ENCODE assay signal across 8 cellular contexts in genomic region chr20:32535316-32535952, GRCh38. TPM values are rescaled to one million over a fixed set of nuclear protein-coding genes. Genes with fewer than 3 reads are reported as not detected.
DNase-seq lines count a peak whose midpoint lies in the region; ATAC-seq and TF ChIP-seq lines count a peak whose summit lies in the region.

No MANE protein-coding gene starts in this region.

- peak overlapping the region; percentile 79 for H3K27ac Mint-ChIP-seq in activated T-helper 2 cell treated with anti-CD3 and anti-CD28 coated beads, Interferon-gamma antibody, Interleukin-2, Interleukin-4, amounts not matched to agents 10 μg/mL and 5 μg/mL and 100 μg/mL, durations not matched to agents 14 hours and 24 hours and 36 hours
- H3K27ac Mint-ChIP-seq in HFFc6: no peak overlapping the region

- no peaks in the 10 kb centered on the region for H3K27me3 Mint-ChIP-seq in activated T-helper 2 cell treated with anti-CD3 and anti-CD28 coated beads, Interferon-gamma antibody, Interleukin-2, Interleukin-4, amounts not matched to agents 10 μg/mL and 5 μg/mL and 100 μg/mL, durations not matched to agents 14 hours and 24 hours and 36 hours (ENCODE audit: low read depth)
- peaks cover 22% of the 10 kb centered on the region for H3K27me3 Mint-ChIP-seq in HFFc6 (ENCODE audit: insufficient read depth)

- H3K4me3 ChIP-seq in GM12865 (ENCODE audit: low read depth, low read length) (peak overlapping the region; percentile 51), neuron (ENCODE audit: low read length) (peak overlapping the region; percentile 39)

- peak overlapping the region; percentile 66 for H3K4me3 Mint-ChIP-seq in activated T-helper 2 cell treated with anti-CD3 and anti-CD28 coated beads, Interferon-gamma antibody, Interleukin-2, Interleukin-4, amounts not matched to agents 10 μg/mL and 5 μg/mL and 100 μg/mL, durations not matched to agents 14 hours and 24 hours and 36 hours (ENCODE audit: low read depth)
- no peak overlapping the region for H3K4me3 Mint-ChIP-seq in HFFc6

- H2AFZ ChIP-seq in neuron (ENCODE audit: low read depth, low read length): no peak overlapping the region

- H3K27me3 ChIP-seq in neuron (ENCODE audit: insufficient read depth, low read length): peaks cover 18% of the 10 kb centered on the region

- no peaks in the 10 kb centered on the region for H3K36me3 ChIP-seq in neuron (ENCODE audit: insufficient read depth, low read length)

- H3K4me1 ChIP-seq in neuron (ENCODE audit: insufficient read depth, low read length): peaks cover 27% of the 10 kb centered on the region

- H3K9me3 Mint-ChIP-seq in activated T-helper 2 cell treated with anti-CD3 and anti-CD28 coated beads, Interferon-gamma antibody, Interleukin-2, Interleukin-4, amounts not matched to agents 10 μg/mL and 5 μg/mL and 100 μg/mL, durations not matched to agents 14 hours and 24 hours and 36 hours: no peaks in the 10 kb centered on the region
- no peaks in the 10 kb centered on the region for H3K9me3 Mint-ChIP-seq in HFFc6

- ATAC-seq in HG03039 (IDR thresholded peaks at IDR 0.05; ENCODE audit: unreplicated experiment) (no peak), GM19328 (IDR thresholded peaks at IDR 0.05; ENCODE audit: unreplicated experiment) (no peak)

- H3K9me3 ChIP-seq in neuron (ENCODE audit: low read length): no peaks in the 10 kb centered on the region

- TF ChIP-seq CTCF in GM12865 (IDR thresholded peaks at IDR 0.05; ENCODE audit: insufficient read depth, low read depth, low read length, missing control alignments) (no peak), HFFc6 (IDR thresholded peaks at IDR 0.05) (no peak)

- peaks cover 56% of the 10 kb centered on the region for H3K4me1 Mint-ChIP-seq in activated T-helper 2 cell treated with anti-CD3 and anti-CD28 coated beads, Interferon-gamma antibody, Interleukin-2, Interleukin-4, amounts not matched to agents 10 μg/mL and 5 μg/mL and 100 μg/mL, durations not matched to agents 14 hours and 24 hours and 36 hours (ENCODE audit: low read depth)
- peaks cover 5% of the 10 kb centered on the region; the same call in 1 of the 2 replicates for H3K4me1 Mint-ChIP-seq in HFFc6 (ENCODE audit: low read depth)

- peaks cover 3% of the 10 kb centered on the region for H3K36me3 Mint-ChIP-seq in activated T-helper 2 cell treated with anti-CD3 and anti-CD28 coated beads, Interferon-gamma antibody, Interleukin-2, Interleukin-4, amounts not matched to agents 10 μg/mL and 5 μg/mL and 100 μg/mL, durations not matched to agents 14 hours and 24 hours and 36 hours (ENCODE audit: low read depth)
- no peaks in the 10 kb centered on the region for H3K36me3 Mint-ChIP-seq in HFFc6 (ENCODE audit: low read depth)

- DNase-seq in GM12865 (ENCODE audit: low read depth): no peak
- DNase-seq in NCI-H1694 treated with DMSO at 0.1 percent for 48 hours (lab: John Stamatoyannopoulos, UW): peak; percentile 62
- DNase-seq in activated T-helper 2 cell treated with anti-CD3 and anti-CD28 coated beads, Interferon-gamma antibody, Interleukin-2, Interleukin-4, amounts not matched to agents 10 μg/mL and 5 μg/mL and 100 μg/mL, durations not matched to agents 14 hours and 24 hours and 36 hours (ENCODE audit: low spot score): no peak
- DNase-seq in HFFc6: no peak
- DNase-seq in glomerular visceral epithelial cell (ENCODE audit: extremely low spot score): no peak

- intact Hi-C loops in activated T-helper 2 cell treated with anti-CD3 and anti-CD28 coated beads, Interferon-gamma antibody, Interleukin-2, Interleukin-4, amounts not matched to agents 10 μg/mL and 5 μg/mL and 100 μg/mL, durations not matched to agents 14 hours and 24 hours and 36 hours (cut with micrococcal nuclease): loop anchor here (2.0 kb wide), 1 partner anchor 49 kb away; the partner anchor contains the start of gene NOL4L

RNA-seq across cellular contexts. Expression of gene NOL4L, which starts 49.7 kb away (rescaled TPM):
- 13.2 and 14.2 TPM in 2 replicates for total RNA-seq in activated T-helper 2 cell treated with anti-CD3 and anti-CD28 coated beads, Interferon-gamma antibody, Interleukin-2, Interleukin-4, amounts not matched to agents 10 μg/mL and 5 μg/mL and 100 μg/mL, durations not matched to agents 14 hours and 24 hours and 36 hours
- total RNA-seq in HFFc6 (2021; fragmentation: NEBNext Ultra II Directional; extraction: Animal tissue kit (Norgen Biotek cat#: 25700)): 10 to 100 TPM; 12.0 to 16.3 (median 13.2) TPM
